Comparison of ENCODE assay signal across 12 cellular contexts in genomic region chr12:89575405-89575804, GRCh38.
"Had no signal": no experiment of that assay in that cellular context is flagged by ENCODE, and none has a peak within 500 bp of the region (broad histone marks: within the 10 kb centered on the region; RNA-seq: fewer than 3 reads in every experiment).

No MANE protein-coding gene starts in this region.

- H3K9me3 ChIP-seq: lower lobe of right lung, thyroid gland had no signal

- H3K27ac Mint-ChIP-seq: activated naive CD4-positive, alpha-beta T cell treated with anti-CD3 and anti-CD28 coated beads, Interleukin-2, amount 50 U/mL, for 24 hours; naive thymus-derived CD8-positive, alpha-beta T cell had no signal

- H3K4me1 Mint-ChIP-seq: activated naive CD4-positive, alpha-beta T cell treated with anti-CD3 and anti-CD28 coated beads, Interleukin-2, amount 50 U/mL, for 24 hours; naive thymus-derived CD8-positive, alpha-beta T cell had no signal

- H3K27ac ChIP-seq: brain microvascular endothelial cell, lower lobe of right lung had no signal

- H3K27me3 ChIP-seq: brain microvascular endothelial cell, thyroid gland had no signal

- H3K4me3 Mint-ChIP-seq: activated naive CD4-positive, alpha-beta T cell treated with anti-CD3 and anti-CD28 coated beads, Interleukin-2, amount 50 U/mL, for 24 hours; endodermal cell; naive thymus-derived CD8-positive, alpha-beta T cell had no signal

- ATAC-seq: lower lobe of right lung; naive thymus-derived CD8-positive, alpha-beta T cell had no signal

- H3K36me3 ChIP-seq: brain microvascular endothelial cell, lower lobe of right lung, thyroid gland had no signal

- H3K9me3 Mint-ChIP-seq: activated naive CD4-positive, alpha-beta T cell treated with anti-CD3 and anti-CD28 coated beads, Interleukin-2, amount 50 U/mL, for 24 hours; endodermal cell; naive thymus-derived CD8-positive, alpha-beta T cell had no signal

- H3K27me3 Mint-ChIP-seq: activated naive CD4-positive, alpha-beta T cell treated with anti-CD3 and anti-CD28 coated beads, Interleukin-2, amount 50 U/mL, for 24 hours; naive thymus-derived CD8-positive, alpha-beta T cell had no signal

- H3K36me3 Mint-ChIP-seq: naive thymus-derived CD8-positive, alpha-beta T cell had no signal

- H3K4me3 ChIP-seq: lower lobe of right lung, thyroid gland had no signal

- DNase-seq: activated CD4-positive, alpha-beta T cell treated with anti-CD3 and anti-CD28 coated beads, Interleukin-2, amount 50 U/mL, for 4 hours; activated effector memory CD4-positive, alpha-beta T cell treated with Interleukin-2 at 50 U/mL for 16 hours; activated T-cell treated with anti-CD3 and anti-CD28 coated beads, Interleukin-2, amount 50 U/mL, for 1 hour; amygdala; cerebellar nuclear complex; hypothalamus; lower lobe of right lung; naive thymus-derived CD8-positive, alpha-beta T cell had no signal
